9 cellular contexts compared by ENCODE assay signal in genomic region chr1:42966688-42967609, GRCh38. TPM values are rescaled to one million over a fixed set of nuclear protein-coding genes. Genes with fewer than 3 reads are reported as not detected.
DNase-seq lines count a peak whose midpoint lies in the region; ATAC-seq and TF ChIP-seq lines count a peak whose summit lies in the region.
"Had no signal": no experiment of that assay in that cellular context is flagged by ENCODE, and none has a peak within 500 bp of the region (broad histone marks: within the 10 kb centered on the region; RNA-seq: fewer than 3 reads in every experiment).

No MANE protein-coding gene starts in this region.

- no peak overlapping the region for H3K27ac Mint-ChIP-seq in activated CD4-positive, alpha-beta T cell treated with anti-CD3 and anti-CD28 coated beads for 36 hours
- H3K27ac Mint-ChIP-seq in MCF 10A (ENCODE audit: low read depth, unreplicated experiment) = peak overlapping the region; percentile 86
- no peak overlapping the region for H3K27ac Mint-ChIP-seq in activated T-helper 1 cell treated with anti-CD3 and anti-CD28 coated beads, Interleukin-12 subunit alpha, Interleukin-12 subunit beta, Interleukin-2, Interleukin-4 antibody, amounts not matched to agents 30 ng/mL and 10 ng/mL and 1 ng/mL, durations not matched to agents 14 hours and 24 hours and 36 hours

- ATAC-seq in activated CD4-positive, alpha-beta T cell treated with anti-CD3 and anti-CD28 coated beads for 36 hours = peak; percentile 69
- ATAC-seq in HG02763 (IDR thresholded peaks at IDR 0.05; ENCODE audit: unreplicated experiment) = no peak

- H3K4me1 Mint-ChIP-seq in activated CD4-positive, alpha-beta T cell treated with anti-CD3 and anti-CD28 coated beads for 36 hours = peaks cover 14% of the 10 kb centered on the region
- H3K4me1 Mint-ChIP-seq in MCF 10A (ENCODE audit: insufficient read depth, unreplicated experiment) = peaks cover 33% of the 10 kb centered on the region
- H3K4me1 Mint-ChIP-seq in activated T-helper 1 cell treated with anti-CD3 and anti-CD28 coated beads, Interleukin-12 subunit alpha, Interleukin-12 subunit beta, Interleukin-2, Interleukin-4 antibody, amounts not matched to agents 30 ng/mL and 10 ng/mL and 1 ng/mL, durations not matched to agents 14 hours and 24 hours and 36 hours (ENCODE audit: low read depth) = peaks cover 9% of the 10 kb centered on the region

- H3K36me3 Mint-ChIP-seq in activated CD4-positive, alpha-beta T cell treated with anti-CD3 and anti-CD28 coated beads for 36 hours (ENCODE audit: low read depth) = no peaks in the 10 kb centered on the region
- no peaks in the 10 kb centered on the region for H3K36me3 Mint-ChIP-seq in MCF 10A (ENCODE audit: insufficient read depth, unreplicated experiment)
- H3K36me3 Mint-ChIP-seq in activated T-helper 1 cell treated with anti-CD3 and anti-CD28 coated beads, Interleukin-12 subunit alpha, Interleukin-12 subunit beta, Interleukin-2, Interleukin-4 antibody, amounts not matched to agents 30 ng/mL and 10 ng/mL and 1 ng/mL, durations not matched to agents 14 hours and 24 hours and 36 hours (ENCODE audit: low read depth) = no peaks in the 10 kb centered on the region

- TF ChIP-seq CTCF in MCF 10A (IDR thresholded peaks at IDR 0.05; ENCODE audit: unreplicated experiment) = no peak

- POLR2A ChIA-PET in activated CD4-positive, alpha-beta T cell treated with anti-CD3 and anti-CD28 coated beads for 36 hours (lab: Charles Lee) = interaction anchor here (1.1 kb wide), 1 partner anchor 8 kb away, joined by 3 read pairs; no protein-coding TSS in a partner anchor
- POLR2A ChIA-PET in MCF 10A (lab: Yijun Ruan, JAX) = interaction anchor here (0.6 to 16.8 kb wide), 15 partner anchors 8 to 107 kb away, joined by 3 to 403 read pairs (median 5); partner anchors contain the start of gene SLC2A1

- no peaks in the 10 kb centered on the region for H3K36me3 ChIP-seq in mesodermal cell (ENCODE audit: control insufficient read depth, insufficient read depth, low read length)
- H3K36me3 ChIP-seq: BLaER1 treated with 17β-estradiol and CSF1 and Interleukin-3, amounts not matched to agents 10 nM and 100 nM had no signal

- CTCF ChIA-PET in activated CD4-positive, alpha-beta T cell treated with anti-CD3 and anti-CD28 coated beads for 36 hours (lab: Charles Lee) = interaction anchor here (0.6 to 1.0 kb wide), 3 partner anchors 16 to 205 kb away, joined by 3 read pairs; partner anchors contain the start of genes CFAP57 and EBNA1BP2
- CTCF ChIA-PET in MCF 10A (lab: Yijun Ruan, JAX) = interaction anchor here (0.8 to 2.2 kb wide), 3 partner anchors 25 to 80 kb away, joined by 3 to 6 read pairs (median 3); no protein-coding TSS in a partner anchor

- WGBS in mesodermal cell (ENCODE audit: insufficient coverage in 2 of 2), 2 experiments = 52 to 69% methylated on average over 6 to 7 of the region's 10 CpGs

- H3K4me1 ChIP-seq in mesodermal cell (ENCODE audit: control insufficient read depth, insufficient read depth, low read length, poor library complexity, severe bottlenecking) = peaks cover 23% of the 10 kb centered on the region

- no peak overlapping the region for H3K4me3 ChIP-seq in mesodermal cell (ENCODE audit: extremely low read depth, insufficient read depth, low read length, poor library complexity, severe bottlenecking)
- H3K4me3 ChIP-seq: BLaER1 treated with 17β-estradiol and CSF1 and Interleukin-3, amounts not matched to agents 10 nM and 100 nM had no signal

- BruUV-seq in MCF 10A (replicated peaks; lab: Mats Ljungman, UMichigan) = no TSS peak

- peak; percentile 63 for DNase-seq in activated CD4-positive, alpha-beta T cell treated with anti-CD3 and anti-CD28 coated beads for 36 hours
- no peak for DNase-seq in activated CD4-positive, alpha-beta T cell treated with anti-CD3 and anti-CD28 coated beads, Interleukin-2, amount 50 U/mL, for 4 hours
- DNase-seq in NCI-H2171 treated with DMSO at 0.1 percent for 48 hours (lab: John Stamatoyannopoulos, UW) = peak; percentile 97
- DNase-seq in MCF 10A (ENCODE audit: unreplicated experiment) = peak; percentile 97
- DNase-seq in CD1c-positive myeloid dendritic cell (ENCODE audit: extremely low spot score) = no peak
- no peak for DNase-seq in activated T-helper 1 cell treated with anti-CD3 and anti-CD28 coated beads, Interleukin-12 subunit alpha, Interleukin-12 subunit beta, Interleukin-2, Interleukin-4 antibody, amounts not matched to agents 30 ng/mL and 10 ng/mL and 1 ng/mL, durations not matched to agents 14 hours and 24 hours and 36 hours (ENCODE audit: low spot score)

- H3K27me3 Mint-ChIP-seq in activated CD4-positive, alpha-beta T cell treated with anti-CD3 and anti-CD28 coated beads for 36 hours = peaks cover 2% of the 10 kb centered on the region
- H3K27me3 Mint-ChIP-seq in MCF 10A (ENCODE audit: insufficient read depth, unreplicated experiment) = no peaks in the 10 kb centered on the region
- peaks cover 4% of the 10 kb centered on the region for H3K27me3 Mint-ChIP-seq in activated T-helper 1 cell treated with anti-CD3 and anti-CD28 coated beads, Interleukin-12 subunit alpha, Interleukin-12 subunit beta, Interleukin-2, Interleukin-4 antibody, amounts not matched to agents 30 ng/mL and 10 ng/mL and 1 ng/mL, durations not matched to agents 14 hours and 24 hours and 36 hours (ENCODE audit: insufficient read depth)

- H3K27ac ChIP-seq in mesodermal cell (ENCODE audit: low read depth, low read length, severe bottlenecking) = peak overlapping the region; percentile 31
- H3K27ac ChIP-seq: BLaER1 treated with 17β-estradiol and CSF1 and Interleukin-3, amounts not matched to agents 10 nM and 100 nM had no signal

- intact Hi-C loops in activated CD4-positive, alpha-beta T cell treated with anti-CD3 and anti-CD28 coated beads for 36 hours (cut with DNase I, micrococcal nuclease) = no loop called here
- intact Hi-C loops in MCF 10A (cut with micrococcal nuclease) = no loop called here
- intact Hi-C loops in activated T-helper 1 cell treated with anti-CD3 and anti-CD28 coated beads, Interleukin-12 subunit alpha, Interleukin-12 subunit beta, Interleukin-2, Interleukin-4 antibody, amounts not matched to agents 30 ng/mL and 10 ng/mL and 1 ng/mL, durations not matched to agents 14 hours and 24 hours and 36 hours (cut with micrococcal nuclease) = no loop called here

- no peak overlapping the region for H3K4me3 Mint-ChIP-seq in activated CD4-positive, alpha-beta T cell treated with anti-CD3 and anti-CD28 coated beads for 36 hours
- peak overlapping the region; percentile 56 for H3K4me3 Mint-ChIP-seq in MCF 10A (ENCODE audit: unreplicated experiment)
- no peak overlapping the region for H3K4me3 Mint-ChIP-seq in activated T-helper 1 cell treated with anti-CD3 and anti-CD28 coated beads, Interleukin-12 subunit alpha, Interleukin-12 subunit beta, Interleukin-2, Interleukin-4 antibody, amounts not matched to agents 30 ng/mL and 10 ng/mL and 1 ng/mL, durations not matched to agents 14 hours and 24 hours and 36 hours

- H3K9me3 Mint-ChIP-seq in activated CD4-positive, alpha-beta T cell treated with anti-CD3 and anti-CD28 coated beads for 36 hours (ENCODE audit: low read depth) = no peaks in the 10 kb centered on the region
- no peaks in the 10 kb centered on the region for H3K9me3 Mint-ChIP-seq in MCF 10A (ENCODE audit: unreplicated experiment)
- no peaks in the 10 kb centered on the region for H3K9me3 Mint-ChIP-seq in activated T-helper 1 cell treated with anti-CD3 and anti-CD28 coated beads, Interleukin-12 subunit alpha, Interleukin-12 subunit beta, Interleukin-2, Interleukin-4 antibody, amounts not matched to agents 30 ng/mL and 10 ng/mL and 1 ng/mL, durations not matched to agents 14 hours and 24 hours and 36 hours

- H3K9me3 ChIP-seq in mesodermal cell (ENCODE audit: control insufficient read depth, low read length) = no peaks in the 10 kb centered on the region
- H3K9me3 ChIP-seq: BLaER1 treated with 17β-estradiol and CSF1 and Interleukin-3, amounts not matched to agents 10 nM and 100 nM had no signal

RNA-seq across cellular contexts. Expression of gene SLC2A1, which starts 8.3 kb away (rescaled TPM):
- total RNA-seq in activated CD4-positive, alpha-beta T cell treated with anti-CD3 and anti-CD28 coated beads for 36 hours = 100 to 1,000 TPM; 115 to 125 TPM
- total RNA-seq in MCF 10A (2022) = 87.5 and 95.0 TPM in 2 replicates
- polyA plus RNA-seq in mesodermal cell (2013, experiment 1 of 2) = 99.2 TPM
- 95.3 TPM for polyA plus RNA-seq in mesodermal cell (2013, experiment 2 of 2)
- 111 and 120 TPM in 2 replicates for total RNA-seq in activated T-helper 1 cell treated with anti-CD3 and anti-CD28 coated beads, Interleukin-12 subunit alpha, Interleukin-12 subunit beta, Interleukin-2, Interleukin-4 antibody, amounts not matched to agents 30 ng/mL and 10 ng/mL and 1 ng/mL, durations not matched to agents 14 hours and 24 hours and 36 hours

Comparison
In these comparisons a context has a peak if more than half of its experiments do, and no peak if none do; other contexts are left out.
1. DNase-seq: peak in activated CD4-positive, alpha-beta T cell treated with anti-CD3 and anti-CD28 coated beads for 36 hours (single experiment), NCI-H2171 treated with DMSO at 0.1 percent for 48 hours (single experiment) and MCF 10A (single experiment); none in activated CD4-positive, alpha-beta T cell treated with anti-CD3 and anti-CD28 coated beads, Interleukin-2, amount 50 U/mL, for 4 hours (0 of 2), CD1c-positive myeloid dendritic cell (single experiment) and activated T-helper 1 cell treated with anti-CD3 and anti-CD28 coated beads, Interleukin-12 subunit alpha, Interleukin-12 subunit beta, Interleukin-2, Interleukin-4 antibody, amounts not matched to agents 30 ng/mL and 10 ng/mL and 1 ng/mL, durations not matched to agents 14 hours and 24 hours and 36 hours (single experiment).